ENCODE assay signal across 15 cellular contexts in the genomic region with DNA sequence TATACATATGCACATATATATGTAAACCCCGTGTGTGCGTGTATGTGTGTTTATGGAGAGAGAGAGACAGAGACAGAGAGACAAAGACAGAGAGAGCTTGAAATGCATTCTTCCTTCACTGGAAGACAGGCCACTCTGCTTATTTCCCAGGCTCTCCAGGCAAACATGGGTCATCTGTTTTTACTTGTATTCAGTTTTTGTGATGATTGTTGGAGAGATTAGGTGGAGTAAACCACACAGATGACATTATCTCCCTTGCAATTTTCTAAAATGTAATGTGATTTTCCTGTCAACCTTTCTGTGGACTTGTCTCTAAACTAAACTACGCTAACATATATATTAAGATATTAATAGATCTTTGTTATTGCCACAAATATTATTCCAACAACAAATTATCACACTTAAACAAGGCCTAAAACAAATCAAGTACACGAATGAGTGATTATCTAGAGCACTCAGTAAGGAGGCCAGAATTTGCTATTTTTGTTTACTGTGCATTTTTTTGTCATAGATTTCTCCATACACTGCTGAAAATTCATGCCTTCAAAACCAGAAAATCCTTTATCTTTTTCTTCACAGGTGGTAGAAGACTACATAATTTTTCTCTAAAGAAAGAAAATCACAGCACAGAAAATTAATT.
DNase-seq lines count a peak whose midpoint lies in the region; ATAC-seq and TF ChIP-seq lines count a peak whose summit lies in the region.
"Had no signal": no experiment of that assay in that cellular context is flagged by ENCODE, and none has a peak within 500 bp of the region (broad histone marks: within the 10 kb centered on the region; RNA-seq: fewer than 3 reads in every experiment).

No MANE protein-coding gene starts in this region.

- H3F3A ChIP-seq in SK-N-SH (replicated peaks; ENCODE audit: insufficient read depth), result no peaks in the 10 kb centered on the region

- H3K4me1 ChIP-seq in SK-N-SH (ENCODE audit: control insufficient read depth in 1 of 2, insufficient read depth in 2 of 2, low read depth in 1 of 2, low read length in 1 of 2) (no peaks in the 10 kb centered on the region; a peak in 1 of 4 replicates), sigmoid colon (no peaks in the 10 kb centered on the region)
- H3K4me1 ChIP-seq: BE2C, Caco-2 had no signal

- DNase-seq in NCI-H1694 (lab: John Stamatoyannopoulos, UW) (peak; percentile 17), NCI-H1694 treated with DMSO at 0.1 percent for 48 hours (lab: John Stamatoyannopoulos, UW) (no peak), NCI-H2171 (lab: John Stamatoyannopoulos, UW) (peak; percentile 6), SK-N-SH (peak; percentile 71), cerebellum (ENCODE audit: low spot score) (peak; percentile 56), AG08396 (ENCODE audit: low spot score) (no peak), sigmoid colon (no peak)
- DNase-seq: 8988T; BE2C; Caco-2; CD4-positive, alpha-beta T cell; GDM1; HCEC 1CT had no signal

- 52% methylated on average over 4 of the region's 4 CpGs for WGBS in SK-N-SH (ENCODE audit: low lambda C conversion rate)
- 86 to 87% methylated on average over 4 of the region's 4 CpGs for WGBS in sigmoid colon, 2 donors

- H3K27ac ChIP-seq in SK-N-SH (ENCODE audit: low read depth in 2 of 2, low read length in 1 of 2) (peak overlapping the region in 1 of 2 experiments; percentile 60; a peak in 2 of 4 replicates), sigmoid colon (no peak overlapping the region)

- CTCF ChIA-PET in SK-N-SH (lab: Yijun Ruan, JAX), result interaction anchor here (1.5 kb wide), 1 partner anchor 248 kb away, joined by 6 read pairs; no protein-coding TSS in a partner anchor

- H2AFZ ChIP-seq in SK-N-SH (ENCODE audit: low read depth), result no peak overlapping the region; the same call in 1 of the 2 replicates
- H2AFZ ChIP-seq: GM23338 had no signal

- TF ChIP-seq POLR2A in sigmoid colon (IDR thresholded peaks at IDR 0.05), result no peak

- H3K27me3 ChIP-seq in SK-N-SH (ENCODE audit: insufficient read depth), result no peaks in the 10 kb centered on the region
- H3K27me3 ChIP-seq in sigmoid colon, result no peaks in the 10 kb centered on the region
- H3K27me3 ChIP-seq: BE2C had no signal

- TF ChIP-seq RAD21 in SK-N-SH (IDR thresholded peaks at IDR 0.05; ENCODE audit: low read length), result peak; percentile 33; the same call in 1 of the 2 replicates

- H3K9me3 ChIP-seq in SK-N-SH (no peaks in the 10 kb centered on the region), sigmoid colon (no peaks in the 10 kb centered on the region)
- H3K9me3 ChIP-seq: BE2C, Caco-2 had no signal

- no peaks in the 10 kb centered on the region for H3K79me2 ChIP-seq in SK-N-SH (ENCODE audit: insufficient read depth)

- H3K36me3 ChIP-seq in SK-N-SH (replicated peaks in 1 of 2; ENCODE audit: control insufficient read depth in 1 of 2, insufficient read depth in 2 of 2, low read length in 1 of 2) (no peaks in the 10 kb centered on the region), sigmoid colon (no peaks in the 10 kb centered on the region)
- H3K36me3 ChIP-seq: BE2C had no signal

- TF ChIP-seq CTCF in SK-N-SH (IDR thresholded peaks at IDR 0.05) (no peak), sigmoid colon (IDR thresholded peaks at IDR 0.05) (no peak)

- no peak for ATAC-seq in HG03439 (IDR thresholded peaks at IDR 0.05; ENCODE audit: unreplicated experiment)
- ATAC-seq: GM23338 had no signal

- no peak overlapping the region for H3K4me2 ChIP-seq in SK-N-SH
- H3K4me2 ChIP-seq: GM23338 had no signal

- no peak overlapping the region for H3K9ac ChIP-seq in SK-N-SH

- H3K4me3 ChIP-seq in SK-N-SH (ENCODE audit: low read depth in 2 of 2, low read length in 1 of 2) (no peak overlapping the region), sigmoid colon (no peak overlapping the region)
- H3K4me3 ChIP-seq: GM23338 had no signal

- peak in 1 of 2 experiments; percentile 88; a peak in 2 of 4 replicates for TF ChIP-seq EP300 in SK-N-SH (IDR thresholded peaks at IDR 0.05; ENCODE audit: borderline replicate concordance in 1 of 2, low read depth in 1 of 2, low read length in 1 of 2)
- TF ChIP-seq EP300 in sigmoid colon (IDR thresholded peaks at IDR 0.05), result no peak

- no peaks in the 10 kb centered on the region for H4K20me1 ChIP-seq in SK-N-SH (ENCODE audit: insufficient read depth)

- POLR2A ChIA-PET in SK-N-SH (lab: Yijun Ruan, JAX), result no interaction called here

- H3K9me2 ChIP-seq in SK-N-SH, result no peaks in the 10 kb centered on the region

- intact Hi-C loops in sigmoid colon (cut with DNase I), result no loop called here

TF ChIP-seq in SK-N-SH, 30 proteins besides CTCF, POLR2A, EP300 and RAD21 (continues in another document):
- TF ChIP-seq MXI1 (IDR thresholded peaks at IDR 0.05; ENCODE audit: low read depth, low read length), result peak; percentile 44; the same call in 1 of the 2 replicates
- TF ChIP-seq, protein P1, sequence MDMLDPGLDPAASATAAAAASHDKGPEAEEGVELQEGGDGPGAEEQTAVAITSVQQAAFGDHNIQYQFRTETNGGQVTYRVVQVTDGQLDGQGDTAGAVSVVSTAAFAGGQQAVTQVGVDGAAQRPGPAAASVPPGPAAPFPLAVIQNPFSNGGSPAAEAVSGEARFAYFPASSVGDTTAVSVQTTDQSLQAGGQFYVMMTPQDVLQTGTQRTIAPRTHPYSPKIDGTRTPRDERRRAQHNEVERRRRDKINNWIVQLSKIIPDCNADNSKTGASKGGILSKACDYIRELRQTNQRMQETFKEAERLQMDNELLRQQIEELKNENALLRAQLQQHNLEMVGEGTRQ (IDR thresholded peaks at IDR 0.05; ENCODE audit: borderline replicate concordance, low read depth, low read length), result no peak
- TF ChIP-seq CHD2 (IDR thresholded peaks at IDR 0.05; ENCODE audit: low read length, partially characterized antibody), result peak; percentile 75
- TF ChIP-seq TCF12 (IDR thresholded peaks at IDR 0.05), result peak; percentile 41; the same call in 1 of the 2 replicates
- TF ChIP-seq GABPA (IDR thresholded peaks at IDR 0.05; ENCODE audit: low read depth), result no peak
- TF ChIP-seq JUND (IDR thresholded peaks at IDR 0.05), result no peak
- TF ChIP-seq, protein P2, sequence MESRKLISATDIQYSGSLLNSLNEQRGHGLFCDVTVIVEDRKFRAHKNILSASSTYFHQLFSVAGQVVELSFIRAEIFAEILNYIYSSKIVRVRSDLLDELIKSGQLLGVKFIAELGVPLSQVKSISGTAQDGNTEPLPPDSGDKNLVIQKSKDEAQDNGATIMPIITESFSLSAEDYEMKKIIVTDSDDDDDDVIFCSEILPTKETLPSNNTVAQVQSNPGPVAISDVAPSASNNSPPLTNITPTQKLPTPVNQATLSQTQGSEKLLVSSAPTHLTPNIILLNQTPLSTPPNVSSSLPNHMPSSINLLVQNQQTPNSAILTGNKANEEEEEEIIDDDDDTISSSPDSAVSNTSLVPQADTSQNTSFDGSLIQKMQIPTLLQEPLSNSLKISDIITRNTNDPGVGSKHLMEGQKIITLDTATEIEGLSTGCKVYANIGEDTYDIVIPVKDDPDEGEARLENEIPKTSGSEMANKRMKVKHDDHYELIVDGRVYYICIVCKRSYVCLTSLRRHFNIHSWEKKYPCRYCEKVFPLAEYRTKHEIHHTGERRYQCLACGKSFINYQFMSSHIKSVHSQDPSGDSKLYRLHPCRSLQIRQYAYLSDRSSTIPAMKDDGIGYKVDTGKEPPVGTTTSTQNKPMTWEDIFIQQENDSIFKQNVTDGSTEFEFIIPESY (IDR thresholded peaks at IDR 0.05; ENCODE audit: borderline replicate concordance, low read depth), result no peak
- peak; percentile 82; the same call in 1 of the 2 replicates for TF ChIP-seq RCOR1 (IDR thresholded peaks at IDR 0.05; ENCODE audit: low read length)
- peak; percentile 92 for TF ChIP-seq GATA2 (CRISPR knock-in tag; IDR thresholded peaks at IDR 0.05)
- TF ChIP-seq POLR2AphosphoS5 (IDR thresholded peaks at IDR 0.05; ENCODE audit: low read depth, low read length), result no peak
- no peak for TF ChIP-seq FOSL2 (IDR thresholded peaks at IDR 0.05; ENCODE audit: borderline replicate concordance, low read depth)
- TF ChIP-seq, protein P3, sequence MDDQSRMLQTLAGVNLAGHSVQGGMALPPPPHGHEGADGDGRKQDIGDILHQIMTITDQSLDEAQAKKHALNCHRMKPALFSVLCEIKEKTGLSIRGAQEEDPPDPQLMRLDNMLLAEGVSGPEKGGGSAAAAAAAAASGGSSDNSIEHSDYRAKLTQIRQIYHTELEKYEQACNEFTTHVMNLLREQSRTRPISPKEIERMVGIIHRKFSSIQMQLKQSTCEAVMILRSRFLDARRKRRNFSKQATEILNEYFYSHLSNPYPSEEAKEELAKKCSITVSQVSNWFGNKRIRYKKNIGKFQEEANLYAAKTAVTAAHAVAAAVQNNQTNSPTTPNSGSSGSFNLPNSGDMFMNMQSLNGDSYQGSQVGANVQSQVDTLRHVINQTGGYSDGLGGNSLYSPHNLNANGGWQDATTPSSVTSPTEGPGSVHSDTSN (IDR thresholded peaks at IDR 0.05), result no peak
- TF ChIP-seq FOXM1 (IDR thresholded peaks at IDR 0.05; ENCODE audit: low read depth), result no peak
- TF ChIP-seq YY1 (IDR thresholded peaks at IDR 0.05; ENCODE audit: low read depth), result no peak
- TF ChIP-seq EZH2phosphoT487 (IDR thresholded peaks at IDR 0.05; ENCODE audit: borderline replicate concordance, low read depth), result no peak
- TF ChIP-seq NFIC (IDR thresholded peaks at IDR 0.05; ENCODE audit: borderline replicate concordance), result no peak
- TF ChIP-seq, protein P4, sequence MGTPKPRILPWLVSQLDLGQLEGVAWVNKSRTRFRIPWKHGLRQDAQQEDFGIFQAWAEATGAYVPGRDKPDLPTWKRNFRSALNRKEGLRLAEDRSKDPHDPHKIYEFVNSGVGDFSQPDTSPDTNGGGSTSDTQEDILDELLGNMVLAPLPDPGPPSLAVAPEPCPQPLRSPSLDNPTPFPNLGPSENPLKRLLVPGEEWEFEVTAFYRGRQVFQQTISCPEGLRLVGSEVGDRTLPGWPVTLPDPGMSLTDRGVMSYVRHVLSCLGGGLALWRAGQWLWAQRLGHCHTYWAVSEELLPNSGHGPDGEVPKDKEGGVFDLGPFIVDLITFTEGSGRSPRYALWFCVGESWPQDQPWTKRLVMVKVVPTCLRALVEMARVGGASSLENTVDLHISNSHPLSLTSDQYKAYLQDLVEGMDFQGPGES (IDR thresholded peaks at IDR 0.05; ENCODE audit: low read depth, low read length), result no peak
- TF ChIP-seq SMC3 (IDR thresholded peaks at IDR 0.05; ENCODE audit: low read depth, low read length), result no peak
- no peak for TF ChIP-seq SIN3A (IDR thresholded peaks at IDR 0.05; ENCODE audit: borderline replicate concordance, low read depth, low read length)
- TF ChIP-seq ELF1 (IDR thresholded peaks at IDR 0.05), result no peak

Comparison
In these comparisons a context has a peak if more than half of its experiments do, and no peak if none do; other contexts are left out.
1. DNase-seq: peak in NCI-H1694 (single experiment), NCI-H2171 (single experiment), SK-N-SH (single experiment) and cerebellum (single experiment); none in NCI-H1694 treated with DMSO at 0.1 percent for 48 hours (single experiment), AG08396 (single experiment) and sigmoid colon (single experiment).